Comparison of ENCODE assay signal across 17 cellular contexts in genomic region chr5:172345886-172346285, GRCh38.
DNase-seq lines count a peak whose midpoint lies in the region; ATAC-seq and TF ChIP-seq lines count a peak whose summit lies in the region.
"Had no signal": no experiment of that assay in that cellular context is flagged by ENCODE, and none has a peak within 500 bp of the region (broad histone marks: within the 10 kb centered on the region; RNA-seq: fewer than 3 reads in every experiment).

No MANE protein-coding gene starts in this region.

- H3K27ac Mint-ChIP-seq in endothelial cell (ENCODE audit: unreplicated experiment), result no peak overlapping the region
- H3K27ac Mint-ChIP-seq: CD8-positive, alpha-beta T cell had no signal

- H3K79me2 ChIP-seq in osteoblast (ENCODE audit: insufficient read depth, low read length), result no peaks in the 10 kb centered on the region

- intact Hi-C loops in mucosa of descending colon (cut with DNase I, micrococcal nuclease), result no loop called here
- intact Hi-C loops in upper lobe of right lung (cut with DNase I), result no loop called here

- CTCF ChIA-PET in HEK293 (lab: Yijun Ruan, JAX), result interaction anchor here (0.5 kb wide), 1 partner anchor 585 kb away, joined by 3 read pairs; no protein-coding TSS in a partner anchor

- H3K27me3 ChIP-seq in upper lobe of right lung, result no peaks in the 10 kb centered on the region
- no peaks in the 10 kb centered on the region for H3K27me3 ChIP-seq in osteoblast (ENCODE audit: insufficient read depth, low read length)
- H3K27me3 ChIP-seq: BE2C had no signal

- H3K27ac ChIP-seq in HEK293 (ENCODE audit: extremely low read depth, low read depth, low read length), result no peak overlapping the region
- H3K27ac ChIP-seq in upper lobe of right lung, result no peak overlapping the region
- H3K27ac ChIP-seq in osteoblast (ENCODE audit: low read depth, low read length), result no peak overlapping the region
- H3K27ac ChIP-seq: A549, C4-2B, HL-60 had no signal

- H3K36me3 Mint-ChIP-seq in endothelial cell (ENCODE audit: low read depth, unreplicated experiment), result peaks cover 55% of the 10 kb centered on the region
- H3K36me3 Mint-ChIP-seq: CD8-positive, alpha-beta T cell had no signal

- TF ChIP-seq CTCF in HEK293 (tag by site-specific recombination; IDR thresholded peaks at IDR 0.05) (no peak), endothelial cell (IDR thresholded peaks at IDR 0.05; ENCODE audit: unreplicated experiment) (no peak), mucosa of descending colon (IDR thresholded peaks at IDR 0.05) (no peak), upper lobe of right lung (IDR thresholded peaks at IDR 0.05) (no peak), osteoblast (IDR thresholded peaks at IDR 0.05; ENCODE audit: extremely low read depth, low read depth, low read length) (no peak)

- DNase-seq in NCI-H226, result peak; percentile 45
- DNase-seq in endothelial cell (ENCODE audit: low spot score), result no peak
- no peak for DNase-seq in mucosa of descending colon
- no peak for DNase-seq in upper lobe of right lung
- no peak for DNase-seq in middle frontal gyrus (ENCODE audit: extremely low spot score, low spot score)
- no peak for DNase-seq in osteoblast (ENCODE audit: insufficient read length, low spot score, missing footprints)
- DNase-seq in NCI-H2227 treated with DMSO at 0.1 percent for 48 hours (lab: John Stamatoyannopoulos, UW), result no peak
- DNase-seq: BE2C; CD8-positive, alpha-beta T cell; COR-L47; DMS53; GF-D8; HCEC 1CT had no signal

- peak; percentile 25 for ATAC-seq in mucosa of descending colon
- ATAC-seq in upper lobe of right lung, result no peak
- ATAC-seq: A549; CD8-positive, alpha-beta T cell had no signal

- H3K9me3 ChIP-seq in HEK293 (ENCODE audit: control insufficient read depth, insufficient read depth, low read depth, low read length), result no peaks in the 10 kb centered on the region
- no peaks in the 10 kb centered on the region for H3K9me3 ChIP-seq in mucosa of descending colon
- no peaks in the 10 kb centered on the region for H3K9me3 ChIP-seq in upper lobe of right lung
- no peaks in the 10 kb centered on the region for H3K9me3 ChIP-seq in osteoblast (ENCODE audit: low read depth, low read length)
- H3K9me3 ChIP-seq: A549, BE2C had no signal

- no peaks in the 10 kb centered on the region for H4K20me1 ChIP-seq in osteoblast (ENCODE audit: insufficient read depth, low read length)

- H3K27me3 Mint-ChIP-seq in endothelial cell (ENCODE audit: unreplicated experiment), result peaks cover 12% of the 10 kb centered on the region

- H2AFZ ChIP-seq in osteoblast (ENCODE audit: low read length), result no peak overlapping the region

- H3K4me2 ChIP-seq in osteoblast (ENCODE audit: insufficient read depth, low read length), result no peak overlapping the region
- H3K4me2 ChIP-seq: A549 had no signal

- peak overlapping the region; percentile 68 for H3K4me3 Mint-ChIP-seq in endothelial cell (ENCODE audit: unreplicated experiment)
- H3K4me3 Mint-ChIP-seq: CD8-positive, alpha-beta T cell had no signal

- no peaks in the 10 kb centered on the region for H3K4me1 Mint-ChIP-seq in endothelial cell (ENCODE audit: unreplicated experiment)

- H3K4me3 ChIP-seq in HEK293 (ENCODE audit: low read depth, low read length) (no peak overlapping the region), mucosa of descending colon (no peak overlapping the region), upper lobe of right lung (no peak overlapping the region), osteoblast (ENCODE audit: insufficient read depth, low read length) (no peak overlapping the region)
- H3K4me3 ChIP-seq: A549 had no signal

- peaks cover 0 to 39% of the 10 kb centered on the region in 2 experiments; a peak in 1 of 3 replicates for H3K36me3 ChIP-seq in HEK293 (ENCODE audit: control insufficient read depth in 2 of 2, insufficient read depth in 1 of 2, low read length in 2 of 2)
- no peaks in the 10 kb centered on the region for H3K36me3 ChIP-seq in mucosa of descending colon (ENCODE audit: low read depth)
- peaks cover 66% of the 10 kb centered on the region for H3K36me3 ChIP-seq in upper lobe of right lung
- H3K36me3 ChIP-seq in osteoblast (ENCODE audit: insufficient read depth, low read length), result peaks cover 70% of the 10 kb centered on the region
- H3K36me3 ChIP-seq: BE2C had no signal

- H3K9me3 Mint-ChIP-seq in endothelial cell (ENCODE audit: unreplicated experiment), result no peaks in the 10 kb centered on the region
- H3K9me3 Mint-ChIP-seq: CD8-positive, alpha-beta T cell had no signal

- H3K4me1 ChIP-seq in HEK293 (ENCODE audit: control insufficient read depth, insufficient read depth, low read length), result no peaks in the 10 kb centered on the region; the same call in 1 of the 2 replicates
- no peaks in the 10 kb centered on the region for H3K4me1 ChIP-seq in mucosa of descending colon (ENCODE audit: low read depth)
- no peaks in the 10 kb centered on the region for H3K4me1 ChIP-seq in upper lobe of right lung
- H3K4me1 ChIP-seq in osteoblast (ENCODE audit: insufficient read depth, low read length), result no peaks in the 10 kb centered on the region
- H3K4me1 ChIP-seq: A549, BE2C had no signal

- POLR2A ChIA-PET in HEK293 (lab: Yijun Ruan, JAX), result no interaction called here

TF ChIP-seq in HEK293, 187 proteins besides CTCF, POLR2A, EP300 and RAD21:
- TF ChIP-seq ZNF530 (tag by site-specific recombination; IDR thresholded peaks at IDR 0.05; ENCODE audit: low read depth) (no peak), ZFHX2 (tag by site-specific recombination; conservative IDR thresholded peaks at IDR 0.05) (peak; percentile 93), EGR2 (tag by site-specific recombination; IDR thresholded peaks at IDR 0.05; ENCODE audit: low read depth) (peak; percentile 91)
